Comparison of ENCODE assay signal across 8 cellular contexts in the genomic region with DNA sequence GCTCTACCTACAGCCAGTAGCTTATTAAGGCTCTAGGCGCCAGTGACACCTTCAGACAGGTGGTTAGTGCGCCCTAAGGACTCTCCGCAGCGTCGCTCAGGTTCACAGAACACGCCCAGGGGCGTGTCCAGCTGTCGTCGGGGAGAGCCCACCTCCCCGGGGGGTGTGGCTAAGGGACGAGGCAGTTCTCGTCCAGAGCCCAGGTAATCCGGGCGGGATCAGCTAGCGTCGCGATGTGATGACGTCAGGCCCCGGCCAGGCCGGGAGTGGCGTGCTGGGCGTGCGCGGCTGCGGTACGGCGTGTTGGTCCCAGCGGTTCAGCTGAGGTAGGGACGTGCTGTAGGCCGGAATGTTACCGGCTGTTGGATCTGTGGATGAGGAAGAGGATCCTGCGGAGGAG. TPM values are rescaled to one million over a fixed set of nuclear protein-coding genes. Genes with fewer than 3 reads are reported as not detected.
DNase-seq lines count a peak whose midpoint lies in the region; ATAC-seq, FAIRE-seq and TF ChIP-seq lines count a peak whose summit lies in the region.
"Not testable (repeated sequence)": the region's sequence is repeated elsewhere in the genome, so short reads cannot be mapped to it uniquely, and the experiment has no call there.

A gene (plus strand): TSS at position 301 of the 400 bp plus-strand sequence. CDS start 49 bp downstream, at position 350.

- not testable (repeated sequence) for H3K4me3 Mint-ChIP-seq in activated T-cell treated with anti-CD3 and anti-CD28 coated beads, Interleukin-2, amount 50 U/mL, for 72 hours; glutamatergic neuron (ENCODE audit: unreplicated experiment)

- not testable (repeated sequence) for H3K36me3 Mint-ChIP-seq in activated T-cell treated with anti-CD3 and anti-CD28 coated beads, Interleukin-2, amount 50 U/mL, for 72 hours (ENCODE audit: insufficient read depth in 2 of 2); glutamatergic neuron (ENCODE audit: unreplicated experiment)

- H3K9me3 Mint-ChIP-seq in activated T-cell treated with anti-CD3 and anti-CD28 coated beads, Interleukin-2, amount 50 U/mL, for 72 hours; glutamatergic neuron (ENCODE audit: unreplicated experiment): not testable (repeated sequence)

- not testable (repeated sequence) for ATAC-seq in activated T-cell treated with anti-CD3 and anti-CD28 coated beads, Interleukin-2, amount 50 U/mL, for 72 hours (replicated peaks in 1 of 2); pancreas

- H3K27ac Mint-ChIP-seq in activated T-cell treated with anti-CD3 and anti-CD28 coated beads, Interleukin-2, amount 50 U/mL, for 72 hours; glutamatergic neuron (ENCODE audit: unreplicated experiment): not testable (repeated sequence)

- FAIRE-seq in pancreas (lab: Jason Lieb, UNC), result peak; percentile 37

- not testable (repeated sequence) for DNase-seq in Caki2 (ENCODE audit: low read depth); Peyer's patch; activated T-cell treated with anti-CD3 and anti-CD28 coated beads, Interleukin-2, amount 50 U/mL, for 72 hours; dermis blood vessel endothelial cell; glutamatergic neuron; lung microvascular endothelial cell (ENCODE audit: low read depth in 2 of 2); pancreas; transverse colon

- TF ChIP-seq CTCF in Peyer's patch (IDR thresholded peaks at IDR 0.05); glutamatergic neuron (IDR thresholded peaks at IDR 0.05; ENCODE audit: partially characterized antibody, unreplicated experiment); pancreas (IDR thresholded peaks at IDR 0.05); transverse colon (IDR thresholded peaks at IDR 0.05): not testable (repeated sequence)

- not testable (repeated sequence) for TF ChIP-seq EP300 in transverse colon (IDR thresholded peaks at IDR 0.05; ENCODE audit: low read depth)

- in situ Hi-C loops in Caki2 (cut with HindIII; ENCODE audit: low pct_unique_long_range_greater_than_20kb, low sequenced_read_pairs); transverse colon (cut with MboI; ENCODE audit: low pct_ligation_motif_present in 1 of 4, low pct_unique_long_range_greater_than_20kb in 1 of 4, low sequenced_read_pairs in 3 of 4): not testable (repeated sequence)

- H3K4me3 ChIP-seq in Peyer's patch, pancreas, transverse colon: not testable (repeated sequence)

- not testable (repeated sequence) for H3K36me3 ChIP-seq in Peyer's patch, pancreas, transverse colon

- H3K9me3 ChIP-seq in Peyer's patch, pancreas, transverse colon: not testable (repeated sequence)

- H3K4me1 Mint-ChIP-seq in activated T-cell treated with anti-CD3 and anti-CD28 coated beads, Interleukin-2, amount 50 U/mL, for 72 hours (ENCODE audit: low read depth); glutamatergic neuron (ENCODE audit: low read depth, unreplicated experiment): not testable (repeated sequence)

- not testable (repeated sequence) for TF ChIP-seq POLR2A in Peyer's patch (IDR thresholded peaks at IDR 0.05); transverse colon (IDR thresholded peaks at IDR 0.05)

- no CpG with 5 or more reads among the region's 32 CpGs for WGBS in pancreas, 2 donors
- no CpG with 5 or more reads among the region's 32 CpGs for WGBS in transverse colon (ENCODE audit: low coverage in 1 of 2), 2 donors

- not testable (repeated sequence) for H3K27ac ChIP-seq in Peyer's patch, pancreas, transverse colon

- intact Hi-C loops in pancreas (cut with DNase I); transverse colon (cut with DNase I; ENCODE audit: low total_unique reads): not testable (repeated sequence)

- H3K4me1 ChIP-seq in Peyer's patch, pancreas, transverse colon: not testable (repeated sequence)

- not testable (repeated sequence) for H3K27me3 Mint-ChIP-seq in activated T-cell treated with anti-CD3 and anti-CD28 coated beads, Interleukin-2, amount 50 U/mL, for 72 hours (ENCODE audit: low read depth); glutamatergic neuron (ENCODE audit: unreplicated experiment)

- H3K27me3 ChIP-seq in Peyer's patch, pancreas, transverse colon: not testable (repeated sequence)

RNA-seq across cellular contexts. Expression of the gene that starts here (rescaled TPM):
- total RNA-seq in Caki2 (2014; rRNA removed; shearing (Covaris generic); ENCODE audit: low replicate concordance), result 6.5 and 10.5 TPM in 2 replicates
- 10 to 100 TPM; 43.7 to 53.9 (median 45.1) TPM for total RNA-seq in Peyer's patch
- total RNA-seq in activated T-cell treated with anti-CD3 and anti-CD28 coated beads, Interleukin-2, amount 50 U/mL, for 72 hours, result 10 to 100 TPM; 26.2 to 35.5 TPM
- 22.1 and 46.6 TPM in 2 replicates for total RNA-seq in dermis blood vessel endothelial cell
- total RNA-seq in glutamatergic neuron (ENCODE audit: unreplicated experiment), result 16.0 TPM
- total RNA-seq in lung microvascular endothelial cell, result 17.2 and 20.4 TPM in 2 replicates
- total RNA-seq in pancreas, result 10 to 100 TPM; 12.1 to 19.7 (median 16.4) TPM
- polyA plus RNA-seq in pancreas, result 10 to 100 TPM; 13.7 to 13.8 TPM
- total RNA-seq in transverse colon, result 10 to 100 TPM in 3 of 4 donors, 1 to 10 TPM in 1; 7.6 to 54.8 (median 23.9) TPM
